24 cellular contexts compared by ENCODE assay signal in genomic region chr10:89642193-89642592, GRCh38. TPM values are rescaled to one million over a fixed set of nuclear protein-coding genes. Genes with fewer than 3 reads are reported as not detected.
A peak's percentile ranks its signal among the peaks of the same experiment; 100 is the strongest.
DNase-seq lines count a peak whose midpoint lies in the region; ATAC-seq, FAIRE-seq and TF ChIP-seq lines count a peak whose summit lies in the region.
"Had no signal": no experiment of that assay in that cellular context is flagged by ENCODE, and none has a peak within 500 bp of the region (broad histone marks: within the 10 kb centered on the region; RNA-seq: fewer than 3 reads in every experiment).

No MANE protein-coding gene starts in this region.

- peak overlapping the region; percentile 89 for H3K4me2 ChIP-seq in SU-DHL-6 (ENCODE audit: low read depth, low read length, poor library complexity, severe bottlenecking)

- no peak overlapping the region for H2AFZ ChIP-seq in SU-DHL-6 (ENCODE audit: low read depth, low read length, severe bottlenecking)
- H2AFZ ChIP-seq: parathyroid adenoma had no signal

- H3F3A ChIP-seq in SU-DHL-6 (ENCODE audit: insufficient read depth) = peaks cover 16% of the 10 kb centered on the region

- peaks cover 8% of the 10 kb centered on the region; the same call in 1 of the 2 replicates for H4K20me1 ChIP-seq in SU-DHL-6 (ENCODE audit: low read depth, low read length)

- no peak for ATAC-seq in heart left ventricle
- no peak for ATAC-seq in HG02970 (IDR thresholded peaks at IDR 0.05; ENCODE audit: low FRiP score, unreplicated experiment)
- ATAC-seq in HG03460 (IDR thresholded peaks at IDR 0.05; ENCODE audit: unreplicated experiment) = no peak
- ATAC-seq in HG02623 (IDR thresholded peaks at IDR 0.05; ENCODE audit: unreplicated experiment) = no peak
- ATAC-seq in GM19351 (IDR thresholded peaks at IDR 0.05; ENCODE audit: unreplicated experiment) = no peak
- ATAC-seq: activated CD8-positive, alpha-beta T cell treated with anti-CD3 and anti-CD28 coated beads, Interleukin-2, amount 10 ng/mL, durations not matched to agents 7 days and 5 days; HCT116; natural killer cell treated with Interleukin-12 subunit alpha and Interleukin-12 subunit beta and Interleukin-15 and Interleukin-18, amount 100 ng/mL, for 72 hours had no signal

- H3K4me3 ChIP-seq in cardiac muscle cell (peak overlapping the region; percentile 61), heart left ventricle (peak overlapping the region in 4 of 12 donors; percentile 10 to 81 (median 78)), SU-DHL-6 (ENCODE audit: insufficient read depth, low read length, poor library complexity, severe bottlenecking) (no peak overlapping the region), kidney (ENCODE audit: low read length in 2 of 2) (peak overlapping the region; percentile 87 to 89)
- H3K4me3 ChIP-seq: adrenal gland, sigmoid colon had no signal

- no peak for DNase-seq in cardiac muscle cell (ENCODE audit: low read depth in 1 of 2, low spot score in 1 of 2)
- no peak for DNase-seq in heart left ventricle
- no peak for DNase-seq in kidney
- DNase-seq: activated CD4-positive, alpha-beta T cell treated with anti-CD3 and anti-CD28 coated beads for 1 hour; activated CD8-positive, alpha-beta T cell treated with anti-CD3 and anti-CD28 coated beads, Interleukin-2, amount 10 ng/mL, durations not matched to agents 7 days and 5 days; adrenal gland; Calu3; IMR-90; MM.1S; NCI-H1436; NCI-H510A; sigmoid colon; stimulated activated CD8-positive, alpha-beta memory T cell treated with anti-CD3 and anti-CD28 coated beads, Interleukin-4, amount 100 ng/mL, for 48 hours; T1000 had no signal

- no peak for TF ChIP-seq CTCF in cardiac muscle cell (IDR thresholded peaks at IDR 0.05; ENCODE audit: low read depth, low read length)
- no peak for TF ChIP-seq CTCF in heart left ventricle (IDR thresholded peaks at IDR 0.05)
- TF ChIP-seq CTCF in SU-DHL-6 (IDR thresholded peaks at IDR 0.05; ENCODE audit: insufficient read depth, low read length, poor library complexity, severe bottlenecking) = no peak
- no peak for TF ChIP-seq CTCF in kidney (IDR thresholded peaks at IDR 0.05; ENCODE audit: borderline replicate concordance, extremely low read depth, insufficient read depth)

- H3K27ac ChIP-seq in cardiac muscle cell (no peak overlapping the region), heart left ventricle (no peak overlapping the region), SU-DHL-6 (ENCODE audit: low read depth, low read length) (no peak overlapping the region), kidney (ENCODE audit: low read depth in 2 of 2, low read length in 2 of 2) (peak overlapping the region in 1 of 2 donors; percentile 33)
- H3K27ac ChIP-seq: adrenal gland; BLaER1 treated with 17β-estradiol and CSF1 and Interleukin-3, amounts not matched to agents 10 nM and 100 nM; parathyroid adenoma; sigmoid colon had no signal

- H3K36me3 ChIP-seq in cardiac muscle cell (no peaks in the 10 kb centered on the region), heart left ventricle (peaks cover 0 to 1% (median 0%) of the 10 kb centered on the region in 9 donors), SU-DHL-6 (ENCODE audit: low read length) (no peaks in the 10 kb centered on the region), kidney (ENCODE audit: control insufficient read depth in 1 of 2, insufficient read depth in 2 of 2, low read length in 2 of 2) (no peaks in the 10 kb centered on the region)
- H3K36me3 ChIP-seq: adrenal gland, sigmoid colon had no signal

- intact Hi-C loops in heart left ventricle (cut with DNase I) (loop anchor here in 2 of 10 donors (5.0 kb wide), 2 partner anchors 45 to 50 kb away; no protein-coding TSS in a partner anchor), kidney (cut with DNase I) (no loop called here)

- no peaks in the 10 kb centered on the region for H3K9me3 ChIP-seq in cardiac muscle cell (ENCODE audit: low read depth)
- no peaks in the 10 kb centered on the region for H3K9me3 ChIP-seq in heart left ventricle
- H3K9me3 ChIP-seq in SU-DHL-6 (ENCODE audit: insufficient read depth, low read length) = no peaks in the 10 kb centered on the region
- no peaks in the 10 kb centered on the region for H3K9me3 ChIP-seq in kidney (ENCODE audit: control insufficient read depth in 1 of 2, low read length in 2 of 2)
- H3K9me3 ChIP-seq: adrenal gland, sigmoid colon had no signal

- WGBS in heart left ventricle, 4 donors = 63 to 71% (median 67%) methylated on average over 3 of the region's 3 CpGs

- no peak for TF ChIP-seq POLR2A in heart left ventricle (IDR thresholded peaks at IDR 0.05)

- H3K79me2 ChIP-seq in SU-DHL-6 (ENCODE audit: insufficient read depth, low read length) = peaks cover 61% of the 10 kb centered on the region

- H3K27me3 ChIP-seq in cardiac muscle cell = no peaks in the 10 kb centered on the region
- no peaks in the 10 kb centered on the region for H3K27me3 ChIP-seq in heart left ventricle
- H3K27me3 ChIP-seq in SU-DHL-6 (ENCODE audit: low read length) = no peaks in the 10 kb centered on the region
- H3K27me3 ChIP-seq: adrenal gland; BLaER1 treated with 17β-estradiol and CSF1 and Interleukin-3, amounts not matched to agents 10 nM and 100 nM; sigmoid colon had no signal

- no peak for FAIRE-seq in kidney (lab: Jason Lieb, UNC)
- FAIRE-seq: endometrium had no signal

- H3K9ac ChIP-seq in SU-DHL-6 (ENCODE audit: low read length) (no peak overlapping the region), kidney (ENCODE audit: low read length in 2 of 2) (peak overlapping the region; percentile 21 to 93)
- H3K9ac ChIP-seq: BLaER1 treated with 17β-estradiol and CSF1 and Interleukin-3, amounts not matched to agents 10 nM and 100 nM; parathyroid adenoma had no signal

- H3K9me2 ChIP-seq in SU-DHL-6 (replicated peaks; ENCODE audit: insufficient read depth, low read length) = no peaks in the 10 kb centered on the region

- H3K4me1 ChIP-seq in cardiac muscle cell (ENCODE audit: low read depth) = peaks cover 35% of the 10 kb centered on the region
- H3K4me1 ChIP-seq in heart left ventricle = peaks cover 0 to 31% (median 16%) of the 10 kb centered on the region in 12 donors
- H3K4me1 ChIP-seq in kidney (ENCODE audit: control insufficient read depth in 1 of 2, insufficient read depth in 1 of 2, low read depth in 1 of 2, low read length in 2 of 2) = peaks cover 9 to 17% of the 10 kb centered on the region in 2 donors

RNA-seq across cellular contexts. Expression of gene PANK1, which starts 2.8 kb away (rescaled TPM):
- total RNA-seq in cardiac muscle cell = 16.9 and 34.2 TPM in 2 replicates
- polyA plus RNA-seq in cardiac muscle cell = 38.2 and 39.0 TPM in 2 replicates
- 10 to 100 TPM in 8 of 9 donors, 1 to 10 TPM in 1; 9.6 to 24.7 (median 19.1) TPM for total RNA-seq in heart left ventricle
- 1 to 10 TPM; 3.6 to 8.4 TPM for polyA plus RNA-seq in heart left ventricle
- total RNA-seq in kidney = 5.4 TPM
- 31.3 TPM for polyA plus RNA-seq in kidney (ENCODE audit: insufficient read depth, low read depth, low replicate concordance)

RNA-seq across cellular contexts. Expression of gene KIF20B, which starts 59.2 kb away (rescaled TPM):
- total RNA-seq in cardiac muscle cell (3.2 and 12.1 TPM in 2 replicates), heart left ventricle (1 to 10 TPM in 8 of 9 donors, under 1 TPM in 1; 0.95 to 8.6 (median 2.4) TPM), kidney (7.3 TPM)
- polyA plus RNA-seq in cardiac muscle cell (8.3 and 39.4 TPM in 2 replicates), heart left ventricle (1 to 10 TPM in 1 of 2 donors, under 1 TPM in 1; 0.50 to 1.1 TPM), kidney (ENCODE audit: insufficient read depth, low read depth, low replicate concordance) (0.67 TPM)
